In genomic region chr17:72794152-72794551, GRCh38 we compare ENCODE assay signal across 8 cellular contexts.
"Had no signal": no experiment of that assay in that cellular context is flagged by ENCODE, and none has a peak within 500 bp of the region (broad histone marks: within the 10 kb centered on the region; RNA-seq: fewer than 3 reads in every experiment).

No MANE protein-coding gene starts in this region.

- H3K9ac ChIP-seq: KMS-11 had no signal

- ATAC-seq: GM23338, HepG2 had no signal

- FAIRE-seq: HepG2 had no signal

- H3K27ac ChIP-seq: HL-60, KMS-11 had no signal

- DNase-seq: H7, HFFc6, KBM-7 had no signal

- H3K36me3 ChIP-seq: HAP-1 had no signal

- H3K4me2 ChIP-seq: GM23338, KMS-11 had no signal

- H3K4me1 ChIP-seq: HAP-1 had no signal

- H3K4me3 ChIP-seq: GM23338, HAP-1 had no signal

- H2AFZ ChIP-seq: GM23338 had no signal

- H3K9me3 ChIP-seq: HAP-1 had no signal
